2 cellular contexts compared by ENCODE assay signal in the genomic region with DNA sequence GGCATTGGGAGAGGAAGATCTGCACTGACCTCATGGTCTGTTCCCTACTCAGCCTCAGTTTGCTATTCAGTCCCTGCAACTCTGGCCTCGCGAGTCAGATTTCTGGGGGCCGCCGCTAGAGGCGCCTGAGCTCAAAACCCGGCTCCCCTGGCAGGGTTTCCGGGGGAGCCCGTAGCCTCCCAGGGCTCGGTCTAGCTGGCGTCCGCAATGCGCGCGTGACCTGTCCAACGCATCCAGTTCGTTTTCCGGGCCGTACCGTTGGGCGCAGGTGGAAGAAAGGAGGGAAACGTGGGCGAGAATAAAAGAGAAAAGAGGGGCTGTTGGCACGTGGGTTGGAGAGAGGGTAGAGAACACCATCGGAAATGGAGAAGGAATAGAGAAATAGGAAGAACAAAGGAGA.
TF ChIP-seq lines count a peak whose summit lies in the region.

A gene (minus strand): TSS at position 213 of the 400 bp plus-strand sequence. CDS start 179 bp downstream, at position 34.

TF ChIP-seq in WTC11, 78 proteins besides CTCF, POLR2A, EP300 and RAD21:
- TF ChIP-seq ZNF317 (CRISPR knock-in tag; IDR thresholded peaks at IDR 0.05; ENCODE audit: borderline replicate concordance, low read depth): no peak
- TF ChIP-seq, protein P1, sequence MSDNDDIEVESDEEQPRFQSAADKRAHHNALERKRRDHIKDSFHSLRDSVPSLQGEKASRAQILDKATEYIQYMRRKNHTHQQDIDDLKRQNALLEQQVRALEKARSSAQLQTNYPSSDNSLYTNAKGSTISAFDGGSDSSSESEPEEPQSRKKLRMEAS (CRISPR knock-in tag; IDR thresholded peaks at IDR 0.05): 0 out of 2 replicates have a peak, but pooled peaks have one; percentile 46

TF ChIP-seq in endothelial cell of umbilical vein, 7 proteins besides CTCF, POLR2A, EP300 and RAD21:
- TF ChIP-seq EZH2 (IDR thresholded peaks at IDR 0.05; ENCODE audit: borderline replicate concordance, low read depth, low read length, severe bottlenecking) (peak; percentile 40), POLR2AphosphoS5 (IDR thresholded peaks at IDR 0.05; ENCODE audit: insufficient read depth, low read depth, low read length) (no peak), GATA2 (IDR thresholded peaks at IDR 0.05; ENCODE audit: insufficient read depth, insufficient read length, low read depth, low read length) (no peak), MYC (IDR thresholded peaks at IDR 0.05; ENCODE audit: low read depth, low read length) (no peak)
- TF ChIP-seq, protein P1 (IDR thresholded peaks at IDR 0.05; ENCODE audit: insufficient read depth, insufficient read length): no peak
TF ChIP-seq in endothelial cell of umbilical vein: peak in this region for 1.
